In genomic region chr3:138284079-138284478, GRCh38 we compare ENCODE assay signal across 18 cellular contexts. TPM values are rescaled to one million over a fixed set of nuclear protein-coding genes. Genes with fewer than 3 reads are reported as not detected.
DNase-seq lines count a peak whose midpoint lies in the region; ATAC-seq and TF ChIP-seq lines count a peak whose summit lies in the region.
"Had no signal": no experiment of that assay in that cellular context is flagged by ENCODE, and none has a peak within 500 bp of the region (broad histone marks: within the 10 kb centered on the region; RNA-seq: fewer than 3 reads in every experiment).

No MANE protein-coding gene starts in this region.

- peak overlapping the region; percentile 3 for H3K9ac ChIP-seq in iPS-15b (ENCODE audit: low read depth, low read length)

- no peak for ATAC-seq in T-helper 17 cell
- ATAC-seq in HG03025 (IDR thresholded peaks at IDR 0.05; ENCODE audit: low FRiP score, unreplicated experiment): no peak
- no peak for ATAC-seq in GM21367 (IDR thresholded peaks at IDR 0.05; ENCODE audit: unreplicated experiment)
- no peak for ATAC-seq in HG03342 (IDR thresholded peaks at IDR 0.05; ENCODE audit: unreplicated experiment)
- ATAC-seq: A549; CD8-positive, alpha-beta T cell had no signal

- TF ChIP-seq CTCF in C4-2B (conservative IDR thresholded peaks at IDR 0.05): no peak

- no peaks in the 10 kb centered on the region for H3K27me3 ChIP-seq in iPS-15b (ENCODE audit: control insufficient read depth, insufficient read depth, low read length)
- H3K27me3 ChIP-seq: BE2C had no signal

- peaks cover 1% of the 10 kb centered on the region for H3K4me1 Mint-ChIP-seq in T-helper 17 cell
- H3K4me1 Mint-ChIP-seq: CD14-positive monocyte had no signal

- no peak overlapping the region for H3K4me3 Mint-ChIP-seq in T-helper 17 cell
- H3K4me3 Mint-ChIP-seq: CD14-positive monocyte; CD8-positive, alpha-beta T cell; HFFc6 had no signal

- no peak overlapping the region for H3K4me3 ChIP-seq in iPS-15b (ENCODE audit: low read depth, low read length)
- H3K4me3 ChIP-seq: A549 had no signal

- H3K27ac ChIP-seq in C4-2B (peak overlapping the region; percentile 74), epithelial cell of prostate (peak overlapping the region; percentile 86)
- H3K27ac ChIP-seq: A549 had no signal

- DNase-seq in T-helper 17 cell (no peak), epithelial cell of prostate (ENCODE audit: low read depth, low spot score) (peak; percentile 14)
- DNase-seq: BE2C; Caco-2; CD8-positive, alpha-beta T cell; DND-41; GDM1; HCEC 1CT; HFFc6; IMR-90 had no signal

- peak overlapping the region; percentile 19 for H3K27ac Mint-ChIP-seq in T-helper 17 cell
- H3K27ac Mint-ChIP-seq: CD8-positive, alpha-beta T cell; HFFc6 had no signal

- no peaks in the 10 kb centered on the region for H3K27me3 Mint-ChIP-seq in T-helper 17 cell

- H3K4me1 ChIP-seq in iPS-15b (ENCODE audit: control insufficient read depth, insufficient read depth, low read length): peaks cover 2% of the 10 kb centered on the region
- H3K4me1 ChIP-seq: A549, BE2C, Caco-2 had no signal

- H3K36me3 Mint-ChIP-seq in T-helper 17 cell (ENCODE audit: low read depth): peaks cover 2% of the 10 kb centered on the region

- no peaks in the 10 kb centered on the region for H3K9me3 ChIP-seq in T-helper 17 cell (ENCODE audit: control insufficient read depth, low read length, poor library complexity, severe bottlenecking)
- H3K9me3 ChIP-seq in iPS-15b (ENCODE audit: control insufficient read depth, insufficient read depth, low read length): no peaks in the 10 kb centered on the region
- H3K9me3 ChIP-seq: A549, BE2C, Caco-2 had no signal

- H3K36me3 ChIP-seq in iPS-15b (ENCODE audit: control insufficient read depth, insufficient read depth, low read length): no peaks in the 10 kb centered on the region

RNA-seq across cellular contexts. Expression of gene NME9, which starts 45.6 kb away (rescaled TPM):
- total RNA-seq in T-helper 17 cell: under 1 TPM; 0.60 to 0.85 TPM
- total RNA-seq: Caco-2, H4, HFFc6, IMR-90 had no signal
